In the genomic region with DNA sequence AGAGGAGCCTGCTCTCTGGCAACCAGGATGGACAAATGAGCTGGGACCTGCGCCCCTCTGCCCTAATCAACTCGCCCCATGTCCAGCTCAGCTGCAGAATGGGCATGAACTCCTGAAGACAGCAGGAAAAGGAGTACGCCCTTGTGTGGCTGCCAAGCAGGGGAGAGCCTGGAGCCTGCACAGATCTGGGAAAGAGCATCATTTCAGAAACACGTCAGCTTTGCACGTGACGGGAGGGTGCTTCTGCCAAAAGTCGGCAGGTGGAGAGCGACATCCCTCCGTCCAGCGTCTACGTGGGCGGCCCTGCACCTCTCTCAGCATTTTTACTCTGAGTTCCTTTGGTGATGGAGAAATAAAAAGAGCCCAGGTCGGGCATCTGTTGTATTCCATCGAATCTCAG, we compare ENCODE assay signal across 17 cellular contexts. TPM values are rescaled to one million over a fixed set of nuclear protein-coding genes. Genes with fewer than 3 reads are reported as not detected.
DNase-seq lines count a peak whose midpoint lies in the region; ATAC-seq lines count a peak whose summit lies in the region.
"Had no signal": no experiment of that assay in that cellular context is flagged by ENCODE, and none has a peak within 500 bp of the region (broad histone marks: within the 10 kb centered on the region; RNA-seq: fewer than 3 reads in every experiment).

No MANE protein-coding gene starts in this region.

- H3K27ac Mint-ChIP-seq in activated naive CD8-positive, alpha-beta T cell treated with anti-CD3 and anti-CD28 coated beads, Interleukin-2, amount 10 ng/mL, durations not matched to agents 7 days and 5 days: no peak overlapping the region
- H3K27ac Mint-ChIP-seq in activated naive CD8-positive, alpha-beta T cell treated with anti-CD3 and anti-CD28 coated beads for 36 hours: no peak overlapping the region
- H3K27ac Mint-ChIP-seq: CD14-positive monocyte; CD4-positive, alpha-beta memory T cell; GM23338 had no signal

- H2BK12ac ChIP-seq in neuronal stem cell (ENCODE audit: low read length): no peak overlapping the region

- no peak overlapping the region for H3K18ac ChIP-seq in neuronal stem cell (ENCODE audit: low read length)

- H3K4me1 Mint-ChIP-seq in activated naive CD8-positive, alpha-beta T cell treated with anti-CD3 and anti-CD28 coated beads, Interleukin-2, amount 10 ng/mL, durations not matched to agents 7 days and 5 days: peaks cover 12% of the 10 kb centered on the region
- peaks cover 10% of the 10 kb centered on the region for H3K4me1 Mint-ChIP-seq in activated naive CD8-positive, alpha-beta T cell treated with anti-CD3 and anti-CD28 coated beads for 36 hours
- H3K4me1 Mint-ChIP-seq: CD14-positive monocyte, GM23338 had no signal

- no CpG with 5 or more reads among the region's 14 CpGs for WGBS in neuronal stem cell (ENCODE audit: extremely low coverage in 2 of 2, insufficient read length in 2 of 2, insufficient replicate concordance in 1 of 2), 2 donors

- H3K4ac ChIP-seq in neuronal stem cell (ENCODE audit: low read length): no peak overlapping the region

- no peak overlapping the region for H4K8ac ChIP-seq in neuronal stem cell (ENCODE audit: low read depth, low read length)

- H2AFZ ChIP-seq in neuronal stem cell (ENCODE audit: low read length): no peak overlapping the region
- H2AFZ ChIP-seq: GM23338 had no signal

- no peak overlapping the region for H3K27ac ChIP-seq in neuronal stem cell (replicated peaks; ENCODE audit: low read length)
- H3K27ac ChIP-seq: BLaER1 had no signal

- ATAC-seq in activated naive CD8-positive, alpha-beta T cell treated with anti-CD3 and anti-CD28 coated beads, Interleukin-2, amount 10 ng/mL, durations not matched to agents 7 days and 5 days (ENCODE audit: low read depth): no peak
- no peak for ATAC-seq in GM18868 (IDR thresholded peaks at IDR 0.05; ENCODE audit: unreplicated experiment)
- ATAC-seq: GM12878, GM23338 had no signal

- H3K36me3 Mint-ChIP-seq in activated naive CD8-positive, alpha-beta T cell treated with anti-CD3 and anti-CD28 coated beads, Interleukin-2, amount 10 ng/mL, durations not matched to agents 7 days and 5 days: peaks cover 2% of the 10 kb centered on the region
- peaks cover 6% of the 10 kb centered on the region for H3K36me3 Mint-ChIP-seq in activated naive CD8-positive, alpha-beta T cell treated with anti-CD3 and anti-CD28 coated beads for 36 hours

- no peak overlapping the region for H2BK120ac ChIP-seq in neuronal stem cell (ENCODE audit: low read depth, low read length)

- peak overlapping the region in 1 of 2 donors; percentile 14 for H3K4me3 ChIP-seq in neuronal stem cell (ENCODE audit: low read length in 2 of 2)
- H3K4me3 ChIP-seq: BLaER1, GM12878, GM23338 had no signal

- H2BK5ac ChIP-seq in neuronal stem cell (ENCODE audit: low read length): no peak overlapping the region

- H2AK5ac ChIP-seq in neuronal stem cell (ENCODE audit: low read depth, low read length): no peak overlapping the region

- H2BK15ac ChIP-seq in neuronal stem cell (ENCODE audit: low read length): no peak overlapping the region

- no peaks in the 10 kb centered on the region for H3K4me1 ChIP-seq in neuronal stem cell (ENCODE audit: control insufficient read depth in 2 of 2, insufficient read depth in 1 of 2, low read depth in 1 of 2, low read length in 2 of 2)

- H3K23ac ChIP-seq in neuronal stem cell (ENCODE audit: low read depth, low read length, poor library complexity): no peak overlapping the region

- POLR2A ChIA-PET in activated naive CD8-positive, alpha-beta T cell treated with anti-CD3 and anti-CD28 coated beads, Interleukin-2, amount 10 ng/mL, durations not matched to agents 7 days and 5 days (lab: Charles Lee): no interaction called here

- peak; percentile 21 for DNase-seq in activated naive CD8-positive, alpha-beta T cell treated with anti-CD3 and anti-CD28 coated beads, Interleukin-2, amount 10 ng/mL, durations not matched to agents 7 days and 5 days
- no peak for DNase-seq in activated naive CD8-positive, alpha-beta T cell treated with anti-CD3 and anti-CD28 coated beads for 36 hours
- DNase-seq in cerebellar cortex (ENCODE audit: low spot score): peak; percentile 90
- DNase-seq in neuronal stem cell (ENCODE audit: low spot score): no peak
- no peak for DNase-seq in GM03348 (ENCODE audit: low spot score)
- DNase-seq in NCI-H524 treated with DMSO at 0.1 percent for 48 hours (lab: John Stamatoyannopoulos, UW): no peak
- DNase-seq: 8988T, DMS153, DMS79, GF-D8, HCEC 1CT had no signal

- no peak overlapping the region for H3K4me2 ChIP-seq in neuronal stem cell (ENCODE audit: insufficient read depth, low read length, poor library complexity, severe bottlenecking)
- H3K4me2 ChIP-seq: BLaER1, GM23338 had no signal

- H3K79me1 ChIP-seq in neuronal stem cell (ENCODE audit: low read depth, low read length): no peaks in the 10 kb centered on the region

- H3K36me3 ChIP-seq in neuronal stem cell (replicated peaks in 1 of 2; ENCODE audit: control insufficient read depth in 2 of 2, insufficient read depth in 2 of 2, low read length in 2 of 2): peaks cover 31 to 74% of the 10 kb centered on the region in 2 donors

- no peaks in the 10 kb centered on the region for H3K9me3 Mint-ChIP-seq in activated naive CD8-positive, alpha-beta T cell treated with anti-CD3 and anti-CD28 coated beads, Interleukin-2, amount 10 ng/mL, durations not matched to agents 7 days and 5 days
- H3K9me3 Mint-ChIP-seq in activated naive CD8-positive, alpha-beta T cell treated with anti-CD3 and anti-CD28 coated beads for 36 hours: no peaks in the 10 kb centered on the region
- H3K9me3 Mint-ChIP-seq: CD14-positive monocyte; CD4-positive, alpha-beta memory T cell; GM23338 had no signal

- H3K27me3 Mint-ChIP-seq in activated naive CD8-positive, alpha-beta T cell treated with anti-CD3 and anti-CD28 coated beads, Interleukin-2, amount 10 ng/mL, durations not matched to agents 7 days and 5 days: no peaks in the 10 kb centered on the region
- H3K27me3 Mint-ChIP-seq in activated naive CD8-positive, alpha-beta T cell treated with anti-CD3 and anti-CD28 coated beads for 36 hours: no peaks in the 10 kb centered on the region
- H3K27me3 Mint-ChIP-seq: CD4-positive, alpha-beta memory T cell had no signal

- H3K27me3 ChIP-seq in neuronal stem cell (ENCODE audit: control insufficient read depth in 3 of 3, insufficient read depth in 3 of 3, low read depth in 1 of 3, low read length in 3 of 3): no peaks in the 10 kb centered on the region
- H3K27me3 ChIP-seq: BLaER1 had no signal

- H3K9me3 ChIP-seq in neuronal stem cell (replicated peaks in 1 of 2; ENCODE audit: control insufficient read depth in 2 of 2, insufficient read depth in 1 of 2, low read depth in 1 of 2, low read length in 2 of 2): no peaks in the 10 kb centered on the region
- H3K9me3 ChIP-seq: BLaER1 had no signal

- H3K14ac ChIP-seq in neuronal stem cell (ENCODE audit: low read length): no peak overlapping the region

- no peak overlapping the region for H3K4me3 Mint-ChIP-seq in activated naive CD8-positive, alpha-beta T cell treated with anti-CD3 and anti-CD28 coated beads, Interleukin-2, amount 10 ng/mL, durations not matched to agents 7 days and 5 days
- H3K4me3 Mint-ChIP-seq in activated naive CD8-positive, alpha-beta T cell treated with anti-CD3 and anti-CD28 coated beads for 36 hours: no peak overlapping the region
- H3K4me3 Mint-ChIP-seq: CD14-positive monocyte; CD4-positive, alpha-beta memory T cell; GM23338 had no signal

- no peak overlapping the region for H4K91ac ChIP-seq in neuronal stem cell (ENCODE audit: low read depth, low read length, poor library complexity)

- peak overlapping the region; percentile 21 for H3K9ac ChIP-seq in neuronal stem cell (ENCODE audit: low read depth, low read length, poor library complexity)
- H3K9ac ChIP-seq: BLaER1 had no signal

RNA-seq across cellular contexts. Expression of a gene that starts 18.5 kb away (rescaled TPM):
- 10 to 100 TPM; 58.1 to 60.9 TPM for total RNA-seq in activated naive CD8-positive, alpha-beta T cell treated with anti-CD3 and anti-CD28 coated beads, Interleukin-2, amount 10 ng/mL, durations not matched to agents 7 days and 5 days
- 10 to 100 TPM; 24.5 to 24.9 TPM for total RNA-seq in activated naive CD8-positive, alpha-beta T cell treated with anti-CD3 and anti-CD28 coated beads for 36 hours
- polyA plus RNA-seq in neuronal stem cell (2013, experiment 1 of 2): 38.5 TPM
- polyA plus RNA-seq in neuronal stem cell (2013, experiment 2 of 2): 35.4 TPM

RNA-seq across cellular contexts. Expression of a gene that starts 19.8 kb away (rescaled TPM):
- total RNA-seq in activated naive CD8-positive, alpha-beta T cell treated with anti-CD3 and anti-CD28 coated beads, Interleukin-2, amount 10 ng/mL, durations not matched to agents 7 days and 5 days: 10 to 100 TPM; 28.7 to 36.3 TPM
- 10 to 100 TPM; 17.2 to 20.1 TPM for total RNA-seq in activated naive CD8-positive, alpha-beta T cell treated with anti-CD3 and anti-CD28 coated beads for 36 hours
- polyA plus RNA-seq in neuronal stem cell (2013, experiment 1 of 2): 3.6 TPM
- 3.3 TPM for polyA plus RNA-seq in neuronal stem cell (2013, experiment 2 of 2)

RNA-seq across cellular contexts. Expression of a gene that starts 20.1 kb away (rescaled TPM):
- total RNA-seq in activated naive CD8-positive, alpha-beta T cell treated with anti-CD3 and anti-CD28 coated beads, Interleukin-2, amount 10 ng/mL, durations not matched to agents 7 days and 5 days: 100 to 1,000 TPM in 1 of 2 experiments, 10 to 100 TPM in 1; 91.6 to 103 TPM
- total RNA-seq in activated naive CD8-positive, alpha-beta T cell treated with anti-CD3 and anti-CD28 coated beads for 36 hours: 100 to 1,000 TPM; 187 to 190 TPM
- polyA plus RNA-seq in neuronal stem cell (2013, experiment 1 of 2): 108 TPM
- 110 TPM for polyA plus RNA-seq in neuronal stem cell (2013, experiment 2 of 2)

RNA-seq across cellular contexts. Expression of a gene that starts 29.5 kb away (rescaled TPM):
- total RNA-seq in activated naive CD8-positive, alpha-beta T cell treated with anti-CD3 and anti-CD28 coated beads, Interleukin-2, amount 10 ng/mL, durations not matched to agents 7 days and 5 days: 10 to 100 TPM; 67.8 to 74.1 TPM
- total RNA-seq in activated naive CD8-positive, alpha-beta T cell treated with anti-CD3 and anti-CD28 coated beads for 36 hours: 10 to 100 TPM; 12.3 to 12.8 TPM
- polyA plus RNA-seq in neuronal stem cell (2013, experiment 1 of 2): 25.2 TPM
- 23.3 TPM for polyA plus RNA-seq in neuronal stem cell (2013, experiment 2 of 2)

RNA-seq across cellular contexts. Expression of a gene that starts 29.9 kb away (rescaled TPM):
- 10 to 100 TPM; 55.6 to 55.9 TPM for total RNA-seq in activated naive CD8-positive, alpha-beta T cell treated with anti-CD3 and anti-CD28 coated beads, Interleukin-2, amount 10 ng/mL, durations not matched to agents 7 days and 5 days
- 10 to 100 TPM; 63.6 to 64.2 TPM for total RNA-seq in activated naive CD8-positive, alpha-beta T cell treated with anti-CD3 and anti-CD28 coated beads for 36 hours
- 52.2 TPM for polyA plus RNA-seq in neuronal stem cell (2013, experiment 1 of 2)
- 50.6 TPM for polyA plus RNA-seq in neuronal stem cell (2013, experiment 2 of 2)

Comparison
In these comparisons a context has a peak if more than half of its experiments do, and no peak if none do; other contexts are left out.
1. DNase-seq: peak in activated naive CD8-positive, alpha-beta T cell treated with anti-CD3 and anti-CD28 coated beads, Interleukin-2, amount 10 ng/mL, durations not matched to agents 7 days and 5 days (single experiment) and cerebellar cortex (single experiment); none in activated naive CD8-positive, alpha-beta T cell treated with anti-CD3 and anti-CD28 coated beads for 36 hours (single experiment), neuronal stem cell (single experiment), GM03348 (single experiment) and NCI-H524 treated with DMSO at 0.1 percent for 48 hours (single experiment).